ENCODE assay signal across 9 cellular contexts in genomic region chr9:118522093-118523028, GRCh38.
DNase-seq lines count a peak whose midpoint lies in the region; ATAC-seq and TF ChIP-seq lines count a peak whose summit lies in the region.
"Had no signal": no experiment of that assay in that cellular context is flagged by ENCODE, and none has a peak within 500 bp of the region (broad histone marks: within the 10 kb centered on the region; RNA-seq: fewer than 3 reads in every experiment).

No MANE protein-coding gene starts in this region.

- H3K36me3 Mint-ChIP-seq in CD4-positive, alpha-beta T cell (ENCODE audit: low read depth): no peaks in the 10 kb centered on the region
- H3K36me3 Mint-ChIP-seq: CD4-positive, CD25-positive, alpha-beta regulatory T cell had no signal

- H3K4me3 Mint-ChIP-seq in CD4-positive, alpha-beta T cell: no peak overlapping the region
- H3K4me3 Mint-ChIP-seq: CD4-positive, CD25-positive, alpha-beta regulatory T cell had no signal

- ATAC-seq in GM19324 (IDR thresholded peaks at IDR 0.05; ENCODE audit: low FRiP score, unreplicated experiment): peak; percentile 80
- peak; percentile 94 for ATAC-seq in HG03135 (IDR thresholded peaks at IDR 0.05; ENCODE audit: unreplicated experiment)
- ATAC-seq in body of pancreas: no peak
- ATAC-seq in left lobe of liver: peak; percentile 77
- no peak for ATAC-seq in CD4-positive, alpha-beta T cell (ENCODE audit: poor library complexity)

- 29 to 35% methylated on average over 9 of the region's 9 CpGs for WGBS in body of pancreas, 2 donors

- no peaks in the 10 kb centered on the region for H3K4me1 Mint-ChIP-seq in CD4-positive, alpha-beta T cell (ENCODE audit: low read depth)

- DNase-seq in NCI-H2107 treated with DMSO at 0.1 percent for 48 hours (lab: John Stamatoyannopoulos, UW; ENCODE audit: unreplicated experiment) (peak; percentile 27), NCI-H2107 (lab: John Stamatoyannopoulos, UW) (no peak), NCI-H460 (ENCODE audit: extremely low read depth, low read depth) (peak; percentile 22), body of pancreas (peak; percentile 17 to 34 (median 26)), left lobe of liver (ENCODE audit: low spot score) (no peak)
- no peak for DNase-seq in CD4-positive, alpha-beta T cell

- POLR2A ChIA-PET in CD4-positive, alpha-beta T cell (lab: Charles Lee): no interaction called here

- H3K4me3 ChIP-seq in body of pancreas: no peak overlapping the region

- no peaks in the 10 kb centered on the region for H3K4me1 ChIP-seq in body of pancreas

- TF ChIP-seq POLR2A in body of pancreas (IDR thresholded peaks at IDR 0.05): no peak

- intact Hi-C loops in body of pancreas (cut with DNase I): no loop called here
- intact Hi-C loops in CD4-positive, alpha-beta T cell (cut with DNase I, micrococcal nuclease): no loop called here

- TF ChIP-seq CTCF in body of pancreas (IDR thresholded peaks at IDR 0.05): peak in 6 of 7 experiments; percentile 13 to 41 (median 34)
- TF ChIP-seq CTCF in CD4-positive, alpha-beta T cell (IDR thresholded peaks at IDR 0.05): no peak

- CTCF ChIA-PET in CD4-positive, alpha-beta T cell (lab: Charles Lee): no interaction called here

- no peaks in the 10 kb centered on the region for H3K9me3 ChIP-seq in body of pancreas
- no peaks in the 10 kb centered on the region for H3K9me3 ChIP-seq in CD4-positive, alpha-beta T cell (ENCODE audit: control insufficient read depth, low read length)

- H3K27me3 ChIP-seq in body of pancreas: no peaks in the 10 kb centered on the region
- H3K27me3 ChIP-seq in CD4-positive, alpha-beta T cell (ENCODE audit: control insufficient read depth, insufficient read depth, low read length): no peaks in the 10 kb centered on the region

- H3K27ac ChIP-seq in body of pancreas: no peak overlapping the region
- H3K27ac ChIP-seq in CD4-positive, alpha-beta T cell (ENCODE audit: low read depth, low read length): no peak overlapping the region

- no peaks in the 10 kb centered on the region for H3K27me3 Mint-ChIP-seq in CD4-positive, alpha-beta T cell
- H3K27me3 Mint-ChIP-seq: CD4-positive, CD25-positive, alpha-beta regulatory T cell had no signal

- H3K36me3 ChIP-seq in body of pancreas (replicated peaks in 1 of 2; ENCODE audit: insufficient read depth in 1 of 2, low read depth in 2 of 2): no peaks in the 10 kb centered on the region

- peaks cover 2% of the 10 kb centered on the region for H3K9me3 Mint-ChIP-seq in CD4-positive, alpha-beta T cell

- H3K27ac Mint-ChIP-seq in CD4-positive, alpha-beta T cell: no peak overlapping the region
- H3K27ac Mint-ChIP-seq: CD4-positive, CD25-positive, alpha-beta regulatory T cell had no signal

Comparison
In these comparisons a context has a peak if more than half of its experiments do, and no peak if none do; other contexts are left out.
1. DNase-seq: peak in NCI-H2107 treated with DMSO at 0.1 percent for 48 hours (single experiment), NCI-H460 (single experiment) and body of pancreas (4 of 4); none in NCI-H2107 (single experiment), left lobe of liver (single experiment) and CD4-positive, alpha-beta T cell (0 of 10).
2. ATAC-seq: peak in GM19324 (single experiment), HG03135 (single experiment) and left lobe of liver (single experiment); none in body of pancreas (single experiment) and CD4-positive, alpha-beta T cell (single experiment).